ENCODE assay signal across 10 cellular contexts in the genomic region with DNA sequence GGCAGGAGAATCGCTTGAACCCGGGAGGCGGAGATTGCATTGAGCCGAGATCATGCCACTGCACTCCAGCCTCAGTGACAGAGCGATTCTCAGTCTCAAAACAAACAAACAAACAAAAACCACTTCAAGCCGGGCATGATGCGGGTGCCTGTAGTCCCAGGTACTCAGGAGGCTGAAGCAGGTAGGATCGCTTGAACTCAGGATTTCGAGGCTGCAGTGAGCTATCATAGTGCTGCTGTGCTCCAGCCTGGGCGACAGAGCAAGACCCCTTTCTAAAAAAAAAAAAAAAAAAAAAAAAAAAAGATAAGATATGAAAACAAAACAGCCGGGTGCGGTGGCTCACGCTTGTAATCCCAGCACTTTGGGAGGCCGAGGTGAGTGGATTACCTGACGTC. TPM values are rescaled to one million over a fixed set of nuclear protein-coding genes. Genes with fewer than 3 reads are reported as not detected.
DNase-seq lines count a peak whose midpoint lies in the region; ATAC-seq and TF ChIP-seq lines count a peak whose summit lies in the region.
"Had no signal": no experiment of that assay in that cellular context is flagged by ENCODE, and none has a peak within 500 bp of the region (broad histone marks: within the 10 kb centered on the region; RNA-seq: fewer than 3 reads in every experiment).

No MANE protein-coding gene starts in this region.

- H3K9me3 ChIP-seq in PC-9 (ENCODE audit: insufficient read depth, low read depth) (no peaks in the 10 kb centered on the region), psoas muscle (no peaks in the 10 kb centered on the region), Peyer's patch (no peaks in the 10 kb centered on the region)

- H2AFZ ChIP-seq in PC-9, result peak overlapping the region; percentile 84

- CTCF ChIA-PET in PC-9 (lab: Charles Lee), result interaction anchor here (0.6 to 1.9 kb wide), 10 partner anchors 10 to 407 kb away, joined by 3 to 18 read pairs (median 3); a partner anchor contains a TSS

- no peak for TF ChIP-seq CTCF in PC-9 (conservative IDR thresholded peaks at IDR 0.05)
- TF ChIP-seq CTCF in coronary artery (IDR thresholded peaks at IDR 0.05), result no peak
- TF ChIP-seq CTCF in psoas muscle (IDR thresholded peaks at IDR 0.05), result no peak
- TF ChIP-seq CTCF in Peyer's patch (IDR thresholded peaks at IDR 0.05), result no peak

- H3K9me2 ChIP-seq in PC-9 (ENCODE audit: insufficient read depth), result no peaks in the 10 kb centered on the region

- peak overlapping the region; percentile 78 for H3K4me2 ChIP-seq in PC-9

- 68 to 81% (median 79%) methylated on average over 15 of the region's 15 CpGs for WGBS in psoas muscle, 3 donors

- no peaks in the 10 kb centered on the region for H3K4me1 ChIP-seq in PC-9 (replicated peaks; ENCODE audit: insufficient read depth)
- no peaks in the 10 kb centered on the region for H3K4me1 ChIP-seq in psoas muscle
- H3K4me1 ChIP-seq in Peyer's patch, result peaks cover 0 to 29% (median 0%) of the 10 kb centered on the region in 4 donors

- no peaks in the 10 kb centered on the region for H3K79me2 ChIP-seq in PC-9 (ENCODE audit: low read depth)

- DNase-seq in DMS53 (lab: John Stamatoyannopoulos, UW) (peak; percentile 51), DMS53 treated with DMSO at 0.1 percent for 48 hours (lab: John Stamatoyannopoulos, UW; ENCODE audit: unreplicated experiment) (no peak), PC-9 (no peak), coronary artery (ENCODE audit: low spot score) (no peak), psoas muscle (no peak), NCI-H128 (lab: John Stamatoyannopoulos, UW; ENCODE audit: unreplicated experiment) (no peak), Peyer's patch (no peak)

- no peaks in the 10 kb centered on the region for H4K20me1 ChIP-seq in PC-9 (ENCODE audit: insufficient read depth)

- no peak overlapping the region for H3K27ac ChIP-seq in PC-9
- no peak overlapping the region for H3K27ac ChIP-seq in coronary artery
- no peak overlapping the region for H3K27ac ChIP-seq in psoas muscle
- peak overlapping the region in 1 of 4 donors; percentile 46 for H3K27ac ChIP-seq in Peyer's patch
- H3K27ac ChIP-seq: 22Rv1, cardiac muscle cell had no signal

- intact Hi-C loops in PC-9 (cut with micrococcal nuclease; ENCODE audit: unreplicated experiment) (loop anchor here (5.0 kb wide), 1 partner anchor 74 kb away; a partner anchor contains a TSS), psoas muscle (cut with DNase I) (loop anchor here (5.0 kb wide), 2 partner anchors 74 to 89 kb away; a partner anchor contains a TSS)

- POLR2A ChIA-PET in PC-9 (lab: Charles Lee; ENCODE audit: unreplicated experiment), result no interaction called here

- H3K27me3 ChIP-seq in PC-9 (ENCODE audit: insufficient read depth, low read depth) (no peaks in the 10 kb centered on the region), psoas muscle (ENCODE audit: insufficient read depth in 3 of 3, low read length in 2 of 3) (peaks cover 0 to 12% (median 0%) of the 10 kb centered on the region in 3 donors), Peyer's patch (no peaks in the 10 kb centered on the region)
- H3K27me3 ChIP-seq: cardiac muscle cell had no signal

- no peak for TF ChIP-seq POLR2A in Peyer's patch (IDR thresholded peaks at IDR 0.05)

- H3K4me3 ChIP-seq in PC-9, result peak overlapping the region; percentile 53; the same call in 1 of the 2 replicates
- peak overlapping the region; percentile 37 for H3K4me3 ChIP-seq in coronary artery
- H3K4me3 ChIP-seq in psoas muscle, result peak overlapping the region; percentile 43
- H3K4me3 ChIP-seq in Peyer's patch, result peak overlapping the region in 2 of 4 donors; percentile 30 to 32
- H3K4me3 ChIP-seq: cardiac muscle cell had no signal

- ATAC-seq in psoas muscle, result no peak
- ATAC-seq in HG03135 (IDR thresholded peaks at IDR 0.05; ENCODE audit: unreplicated experiment), result no peak

- H3K36me3 ChIP-seq in PC-9 (ENCODE audit: low read depth), result no peaks in the 10 kb centered on the region
- H3K36me3 ChIP-seq in psoas muscle (ENCODE audit: insufficient read depth in 1 of 2, low read depth in 1 of 2), result no peaks in the 10 kb centered on the region
- no peaks in the 10 kb centered on the region for H3K36me3 ChIP-seq in Peyer's patch
- H3K36me3 ChIP-seq: cardiac muscle cell had no signal

- no TSS peak for BruUV-seq in PC-9 (replicated peaks; lab: Mats Ljungman, UMichigan)

- H3F3A ChIP-seq in PC-9 (ENCODE audit: insufficient read depth, low read depth), result peaks cover 17% of the 10 kb centered on the region; the same call in 1 of the 2 replicates

RNA-seq across cellular contexts. Expression of a gene that starts 12.9 kb away (rescaled TPM):
- not detected in 2 replicates for total RNA-seq in PC-9 (2021)
- total RNA-seq in psoas muscle, result 10 to 100 TPM in 3 of 4 donors, 1 to 10 TPM in 1; 9.2 to 17.0 (median 11.3) TPM
- 10 to 100 TPM in 2 of 3 donors, 1 to 10 TPM in 1; 9.9 to 18.7 (median 12.1) TPM for polyA plus RNA-seq in psoas muscle
- 10 to 100 TPM in 2 of 4 donors, 1 to 10 TPM in 2; 8.2 to 28.1 (median 17.7) TPM for total RNA-seq in Peyer's patch

RNA-seq across cellular contexts. Expression of a gene that starts 19.3 kb away (rescaled TPM):
- 0.81 and 1.1 TPM in 2 replicates for total RNA-seq in PC-9 (2021)
- total RNA-seq in psoas muscle, result not detected
- under 1 TPM; 0.07 to 0.17 (median 0.16) TPM for polyA plus RNA-seq in psoas muscle
- total RNA-seq in Peyer's patch, result not detected

RNA-seq across cellular contexts. Expression of a gene that starts 21.1 kb away (rescaled TPM):
- total RNA-seq in PC-9 (2021) (1,019 and 1,161 TPM in 2 replicates), psoas muscle (1 to 10 TPM in 2 of 4 donors, under 1 TPM in 2; 0.95 to 2.2 (median 1.2) TPM), Peyer's patch (1,000 to 10,000 TPM in 2 of 4 donors, 100 to 1,000 TPM in 2; 158 to 1,321 (median 873) TPM)
- polyA plus RNA-seq in psoas muscle, result 1 to 10 TPM in 1 of 3 donors, under 1 TPM in 2; 0.49 to 1.1 (median 0.59) TPM

Comparison
In these comparisons a context has a peak if more than half of its experiments do, and no peak if none do; other contexts are left out.
1. RNA of a gene that starts 21.1 kb away (total RNA-seq): 1,019 to 1,161 TPM in PC-9 and 158 to 1,321 TPM in Peyer's patch; 0.95 to 2.2 TPM in psoas muscle; every median in the first group is over 10 times any median in the second.